ENCODE assay signal across 11 cellular contexts in genomic region chr2:55947759-55948158, GRCh38. TPM values are rescaled to one million over a fixed set of nuclear protein-coding genes. Genes with fewer than 3 reads are reported as not detected.
"Had no signal": no experiment of that assay in that cellular context is flagged by ENCODE, and none has a peak within 500 bp of the region (broad histone marks: within the 10 kb centered on the region; RNA-seq: fewer than 3 reads in every experiment).

No MANE protein-coding gene starts in this region.

- H3K27ac ChIP-seq: ascending aorta, thoracic aorta had no signal

- H3K4me3 ChIP-seq: ascending aorta, thoracic aorta had no signal

- DNase-seq: activated CD4-positive, alpha-beta T cell treated with anti-CD3 and anti-CD28 coated beads, Interleukin-2, amount 50 U/mL, for 48 hours; activated CD4-positive, CD25-positive, alpha-beta regulatory T cell treated with anti-CD3 and anti-CD28 coated beads, Interleukin-2, amount 50 U/mL, for 72 hours; activated naive CD4-positive, alpha-beta T cell treated with Interleukin-2 at 50 U/mL for 16 hours; erythroblast; kidney; T-helper 1 cell; T1000 had no signal

- H3K36me3 ChIP-seq: ascending aorta, thoracic aorta had no signal

- H3K27me3 ChIP-seq: ascending aorta had no signal

- ATAC-seq: activated T-helper 17 cell treated with anti-CD3 and anti-CD28 coated beads, Interleukin-2, amount 50 U/mL, for 72 hours; stimulated activated effector memory CD8-positive, alpha-beta T cell treated with anti-CD3 and anti-CD28 coated beads, Interleukin-12 subunit alpha, Interleukin-12 subunit beta, amount 100 ng/mL, for 72 hours had no signal

- H3K9me3 ChIP-seq: ascending aorta, thoracic aorta had no signal

RNA-seq across cellular contexts. Expression of gene EFEMP1, which starts 24.2 kb away (rescaled TPM):
- total RNA-seq: activated T-helper 17 cell treated with anti-CD3 and anti-CD28 coated beads, Interleukin-2, amount 50 U/mL, for 72 hours had no signal
